ENCODE assay signal across 8 cellular contexts in the genomic region with DNA sequence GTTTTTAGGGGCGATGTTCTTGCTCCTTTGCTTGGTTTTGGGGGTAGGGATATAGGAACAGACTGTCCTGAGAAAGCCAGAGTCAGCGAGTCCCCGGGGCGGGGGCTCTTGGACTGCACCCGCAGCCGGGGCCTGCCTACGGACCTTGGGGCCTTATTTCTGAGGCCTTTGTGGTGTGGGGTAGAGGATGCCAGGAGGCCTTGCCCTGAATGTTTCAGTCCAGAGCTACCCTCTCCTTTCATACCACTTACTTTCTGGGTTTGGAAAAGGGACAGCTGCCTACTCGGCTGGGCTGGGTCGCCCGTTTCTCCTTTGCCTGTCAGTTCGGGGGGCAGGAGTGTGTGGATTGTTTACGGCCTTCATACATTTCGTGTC. TPM values are rescaled to one million over a fixed set of nuclear protein-coding genes. Genes with fewer than 3 reads are reported as not detected.
A peak's percentile ranks its signal among the peaks of the same experiment; 100 is the strongest.
DNase-seq lines count a peak whose midpoint lies in the region; ATAC-seq, FAIRE-seq and TF ChIP-seq lines count a peak whose summit lies in the region.

No MANE protein-coding gene starts in this region.

- TF ChIP-seq CTCF in BJ (IDR thresholded peaks at IDR 0.05; ENCODE audit: insufficient read depth, low read depth, low read length) (no peak), heart left ventricle (IDR thresholded peaks at IDR 0.05) (no peak)

- H3K27ac ChIP-seq in heart left ventricle: peak overlapping the region; percentile 83 to 98 (median 94)

- intact Hi-C loops in heart left ventricle (cut with DNase I): loop anchor here in 3 of 10 donors (2.0 to 10.0 kb wide), 3 partner anchors 64 to 160 kb away; a partner anchor contains a TSS

- POLR2A ChIA-PET in BJ (lab: Charles Lee): no interaction called here

- H3K27me3 ChIP-seq in BJ (ENCODE audit: control insufficient read depth, insufficient read depth, low read length): no peaks in the 10 kb centered on the region
- no peaks in the 10 kb centered on the region for H3K27me3 ChIP-seq in heart left ventricle

- peaks cover 10% of the 10 kb centered on the region for H3K36me3 Mint-ChIP-seq in activated T-cell treated with anti-CD3 and anti-CD28 coated beads, Interleukin-2, amount 50 U/mL, for 4 hours (ENCODE audit: insufficient read depth)

- TF ChIP-seq POLR2A in heart left ventricle (IDR thresholded peaks at IDR 0.05): no peak

- CTCF ChIA-PET in BJ (lab: Yijun Ruan, JAX): interaction anchor here (1.5 kb wide), 1 partner anchor 9 kb away, joined by 4 read pairs; no protein-coding TSS in a partner anchor

- H3K4me3 ChIP-seq in BJ (ENCODE audit: low read depth, low read length) (peak overlapping the region; percentile 88), heart left ventricle (peak overlapping the region; percentile 54 to 97 (median 90)), skeletal muscle cell (ENCODE audit: low read depth, low read length) (peak overlapping the region; percentile 73)

- WGBS in heart left ventricle, 4 donors: 1 to 2% (median 2%) methylated on average over 11 to 13 of the region's 13 CpGs

- no peaks in the 10 kb centered on the region for H3K9me3 Mint-ChIP-seq in activated T-cell treated with anti-CD3 and anti-CD28 coated beads, Interleukin-2, amount 50 U/mL, for 4 hours

- H3K4me1 ChIP-seq in heart left ventricle: peaks cover 0 to 34% (median 19%) of the 10 kb centered on the region in 12 donors

- FAIRE-seq in RCC 7860 (lab: Jason Lieb, UNC): no peak

- peaks cover 53% of the 10 kb centered on the region for H3K4me1 Mint-ChIP-seq in activated T-cell treated with anti-CD3 and anti-CD28 coated beads, Interleukin-2, amount 50 U/mL, for 4 hours (ENCODE audit: low read depth)

- ATAC-seq in GM19328 (IDR thresholded peaks at IDR 0.05; ENCODE audit: unreplicated experiment) (peak; percentile 14), HG03469 (IDR thresholded peaks at IDR 0.05; ENCODE audit: unreplicated experiment) (peak; percentile 8), heart left ventricle (peak; percentile 16 to 40 (median 24))
- ATAC-seq in activated T-cell treated with anti-CD3 and anti-CD28 coated beads, Interleukin-2, amount 50 U/mL, for 4 hours: peak; percentile 14 to 19

- no peak for DNase-seq in BJ (ENCODE audit: low read depth)
- DNase-seq in activated T-cell treated with anti-CD3 and anti-CD28 coated beads, Interleukin-2, amount 50 U/mL, for 4 hours: no peak
- DNase-seq in heart left ventricle: no peak
- no peak for DNase-seq in skeletal muscle cell (ENCODE audit: low read depth)
- no peak for DNase-seq in RCC 7860 (ENCODE audit: low spot score)
- DNase-seq in cerebellum (ENCODE audit: low spot score): no peak

- H3K36me3 ChIP-seq in BJ (ENCODE audit: control insufficient read depth, insufficient read depth, low read length): no peaks in the 10 kb centered on the region
- peaks cover 0 to 25% (median 0%) of the 10 kb centered on the region in 9 donors for H3K36me3 ChIP-seq in heart left ventricle

- H3K27me3 Mint-ChIP-seq in activated T-cell treated with anti-CD3 and anti-CD28 coated beads, Interleukin-2, amount 50 U/mL, for 4 hours (ENCODE audit: low read depth): no peaks in the 10 kb centered on the region

- H3K4me3 Mint-ChIP-seq in activated T-cell treated with anti-CD3 and anti-CD28 coated beads, Interleukin-2, amount 50 U/mL, for 4 hours: peak overlapping the region; percentile 96

- H3K9me3 ChIP-seq in heart left ventricle: no peaks in the 10 kb centered on the region

RNA-seq across cellular contexts. Expression of a gene that starts 0.4 kb away (rescaled TPM):
- 44.8 and 61.4 TPM in 2 replicates for polyA plus RNA-seq in BJ (2011; rRNA removed)
- 31.2 and 39.0 TPM in 2 replicates for polyA minus RNA-seq in BJ (2011; rRNA and poly(A)+ RNA removed)
- total RNA-seq in activated T-cell treated with anti-CD3 and anti-CD28 coated beads, Interleukin-2, amount 50 U/mL, for 4 hours: 10 to 100 TPM; 45.8 to 54.9 (median 54.5) TPM
- 10 to 100 TPM; 14.7 to 29.0 (median 20.1) TPM for total RNA-seq in heart left ventricle
- 10 to 100 TPM; 11.9 to 27.7 TPM for polyA plus RNA-seq in heart left ventricle
- 57.3 TPM for total RNA-seq in cerebellum

RNA-seq across cellular contexts. Expression of a gene that starts 35.5 kb away (rescaled TPM):
- 1.3 and 3.0 TPM in 2 replicates for polyA plus RNA-seq in BJ (2011; rRNA removed)
- 0.85 and 1.8 TPM in 2 replicates for polyA minus RNA-seq in BJ (2011; rRNA and poly(A)+ RNA removed)
- 1 to 10 TPM; 2.5 to 3.8 (median 3.3) TPM for total RNA-seq in activated T-cell treated with anti-CD3 and anti-CD28 coated beads, Interleukin-2, amount 50 U/mL, for 4 hours
- total RNA-seq in heart left ventricle: 10 to 100 TPM; 20.1 to 55.8 (median 26.3) TPM
- 10 to 100 TPM; 10.1 to 30.9 TPM for polyA plus RNA-seq in heart left ventricle
- total RNA-seq in cerebellum: 8.8 TPM
